ENCODE assay signal across 1 cellular context in genomic region chr6:156934054-156934424, GRCh38.
TF ChIP-seq lines count a peak whose summit lies in the region.

No MANE protein-coding gene starts in this region.

TF ChIP-seq in GM23338, 12 proteins besides CTCF, POLR2A, EP300 and RAD21:
- TF ChIP-seq CREB1 (CRISPR knock-in tag; IDR thresholded peaks at IDR 0.05; ENCODE audit: low read depth) (no peak), NANOG (IDR thresholded peaks at IDR 0.05; ENCODE audit: borderline replicate concordance) (no peak), ETS1 (IDR thresholded peaks at IDR 0.05) (no peak), ZNF462 (CRISPR knock-in tag; IDR thresholded peaks at IDR 0.05) (no peak), STAT1 (IDR thresholded peaks at IDR 0.05; ENCODE audit: unreplicated experiment) (no peak), EZH2phosphoT487 (IDR thresholded peaks at IDR 0.05; ENCODE audit: unreplicated experiment) (no peak), REST (IDR thresholded peaks at IDR 0.05; ENCODE audit: unreplicated experiment) (no peak), ZNF331 (CRISPR knock-in tag; IDR thresholded peaks at IDR 0.05; ENCODE audit: low read depth) (no peak), JUNB (IDR thresholded peaks at IDR 0.05; ENCODE audit: unreplicated experiment) (no peak), EZH2 (IDR thresholded peaks at IDR 0.05; ENCODE audit: low read depth, unreplicated experiment) (no peak)
TF ChIP-seq in GM23338: peak in this region for 0.
